ENCODE assay signal across 1 cellular context in the genomic region with DNA sequence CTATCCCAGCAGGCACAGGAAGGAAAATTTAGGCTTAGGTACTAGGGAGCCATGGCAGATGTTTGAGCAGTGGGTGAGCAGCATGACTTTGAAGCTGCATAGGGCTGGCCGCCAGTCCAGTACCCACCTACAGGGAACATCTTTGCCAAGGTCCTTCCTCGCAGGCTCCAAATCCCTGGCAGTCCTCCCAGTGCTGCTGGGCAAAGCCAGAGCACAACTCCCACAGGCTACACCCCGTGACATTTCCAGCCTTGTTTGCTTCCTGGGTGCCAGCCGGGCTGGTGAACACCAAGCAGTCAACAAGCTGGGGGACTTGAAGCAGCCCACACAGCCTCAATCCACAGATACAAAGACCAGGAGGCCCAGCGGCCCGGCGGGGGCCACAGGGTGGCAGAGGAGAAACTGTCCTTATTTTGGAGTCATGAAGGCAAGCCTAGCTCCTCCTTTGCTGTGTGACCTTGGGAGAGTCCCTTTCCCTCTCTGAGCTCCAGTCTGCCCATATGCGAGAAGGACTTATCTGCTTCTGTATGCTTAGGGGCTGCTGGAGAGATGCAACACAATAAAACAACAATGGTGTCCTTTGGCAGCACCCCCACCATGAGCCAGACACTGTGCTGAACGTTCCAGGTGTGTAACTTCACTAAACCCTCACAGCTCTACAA.
TF ChIP-seq lines count a peak whose summit lies in the region.

No MANE protein-coding gene starts in this region.

TF ChIP-seq in GM23338, 12 proteins besides CTCF, POLR2A, EP300 and RAD21:
- TF ChIP-seq JUNB (IDR thresholded peaks at IDR 0.05; ENCODE audit: unreplicated experiment) (no peak), CREB1 (CRISPR knock-in tag; IDR thresholded peaks at IDR 0.05; ENCODE audit: low read depth) (no peak), STAT1 (IDR thresholded peaks at IDR 0.05; ENCODE audit: unreplicated experiment) (no peak), EZH2phosphoT487 (IDR thresholded peaks at IDR 0.05; ENCODE audit: unreplicated experiment) (no peak), NANOG (IDR thresholded peaks at IDR 0.05; ENCODE audit: borderline replicate concordance) (no peak), ZNF114 (CRISPR knock-in tag; IDR thresholded peaks at IDR 0.05) (no peak), POLR2AphosphoS5 (IDR thresholded peaks at IDR 0.05; ENCODE audit: low read depth) (no peak), ZNF331 (CRISPR knock-in tag; IDR thresholded peaks at IDR 0.05; ENCODE audit: low read depth) (no peak), EZH2 (IDR thresholded peaks at IDR 0.05; ENCODE audit: low read depth, unreplicated experiment) (no peak)
- TF ChIP-seq, protein P1, sequence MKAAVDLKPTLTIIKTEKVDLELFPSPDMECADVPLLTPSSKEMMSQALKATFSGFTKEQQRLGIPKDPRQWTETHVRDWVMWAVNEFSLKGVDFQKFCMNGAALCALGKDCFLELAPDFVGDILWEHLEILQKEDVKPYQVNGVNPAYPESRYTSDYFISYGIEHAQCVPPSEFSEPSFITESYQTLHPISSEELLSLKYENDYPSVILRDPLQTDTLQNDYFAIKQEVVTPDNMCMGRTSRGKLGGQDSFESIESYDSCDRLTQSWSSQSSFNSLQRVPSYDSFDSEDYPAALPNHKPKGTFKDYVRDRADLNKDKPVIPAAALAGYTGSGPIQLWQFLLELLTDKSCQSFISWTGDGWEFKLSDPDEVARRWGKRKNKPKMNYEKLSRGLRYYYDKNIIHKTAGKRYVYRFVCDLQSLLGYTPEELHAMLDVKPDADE (IDR thresholded peaks at IDR 0.05), result no peak
- TF ChIP-seq, protein P2, sequence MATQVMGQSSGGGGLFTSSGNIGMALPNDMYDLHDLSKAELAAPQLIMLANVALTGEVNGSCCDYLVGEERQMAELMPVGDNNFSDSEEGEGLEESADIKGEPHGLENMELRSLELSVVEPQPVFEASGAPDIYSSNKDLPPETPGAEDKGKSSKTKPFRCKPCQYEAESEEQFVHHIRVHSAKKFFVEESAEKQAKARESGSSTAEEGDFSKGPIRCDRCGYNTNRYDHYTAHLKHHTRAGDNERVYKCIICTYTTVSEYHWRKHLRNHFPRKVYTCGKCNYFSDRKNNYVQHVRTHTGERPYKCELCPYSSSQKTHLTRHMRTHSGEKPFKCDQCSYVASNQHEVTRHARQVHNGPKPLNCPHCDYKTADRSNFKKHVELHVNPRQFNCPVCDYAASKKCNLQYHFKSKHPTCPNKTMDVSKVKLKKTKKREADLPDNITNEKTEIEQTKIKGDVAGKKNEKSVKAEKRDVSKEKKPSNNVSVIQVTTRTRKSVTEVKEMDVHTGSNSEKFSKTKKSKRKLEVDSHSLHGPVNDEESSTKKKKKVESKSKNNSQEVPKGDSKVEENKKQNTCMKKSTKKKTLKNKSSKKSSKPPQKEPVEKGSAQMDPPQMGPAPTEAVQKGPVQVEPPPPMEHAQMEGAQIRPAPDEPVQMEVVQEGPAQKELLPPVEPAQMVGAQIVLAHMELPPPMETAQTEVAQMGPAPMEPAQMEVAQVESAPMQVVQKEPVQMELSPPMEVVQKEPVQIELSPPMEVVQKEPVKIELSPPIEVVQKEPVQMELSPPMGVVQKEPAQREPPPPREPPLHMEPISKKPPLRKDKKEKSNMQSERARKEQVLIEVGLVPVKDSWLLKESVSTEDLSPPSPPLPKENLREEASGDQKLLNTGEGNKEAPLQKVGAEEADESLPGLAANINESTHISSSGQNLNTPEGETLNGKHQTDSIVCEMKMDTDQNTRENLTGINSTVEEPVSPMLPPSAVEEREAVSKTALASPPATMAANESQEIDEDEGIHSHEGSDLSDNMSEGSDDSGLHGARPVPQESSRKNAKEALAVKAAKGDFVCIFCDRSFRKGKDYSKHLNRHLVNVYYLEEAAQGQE (IDR thresholded peaks at IDR 0.05; ENCODE audit: unreplicated experiment), result no peak
- TF ChIP-seq, protein P3, sequence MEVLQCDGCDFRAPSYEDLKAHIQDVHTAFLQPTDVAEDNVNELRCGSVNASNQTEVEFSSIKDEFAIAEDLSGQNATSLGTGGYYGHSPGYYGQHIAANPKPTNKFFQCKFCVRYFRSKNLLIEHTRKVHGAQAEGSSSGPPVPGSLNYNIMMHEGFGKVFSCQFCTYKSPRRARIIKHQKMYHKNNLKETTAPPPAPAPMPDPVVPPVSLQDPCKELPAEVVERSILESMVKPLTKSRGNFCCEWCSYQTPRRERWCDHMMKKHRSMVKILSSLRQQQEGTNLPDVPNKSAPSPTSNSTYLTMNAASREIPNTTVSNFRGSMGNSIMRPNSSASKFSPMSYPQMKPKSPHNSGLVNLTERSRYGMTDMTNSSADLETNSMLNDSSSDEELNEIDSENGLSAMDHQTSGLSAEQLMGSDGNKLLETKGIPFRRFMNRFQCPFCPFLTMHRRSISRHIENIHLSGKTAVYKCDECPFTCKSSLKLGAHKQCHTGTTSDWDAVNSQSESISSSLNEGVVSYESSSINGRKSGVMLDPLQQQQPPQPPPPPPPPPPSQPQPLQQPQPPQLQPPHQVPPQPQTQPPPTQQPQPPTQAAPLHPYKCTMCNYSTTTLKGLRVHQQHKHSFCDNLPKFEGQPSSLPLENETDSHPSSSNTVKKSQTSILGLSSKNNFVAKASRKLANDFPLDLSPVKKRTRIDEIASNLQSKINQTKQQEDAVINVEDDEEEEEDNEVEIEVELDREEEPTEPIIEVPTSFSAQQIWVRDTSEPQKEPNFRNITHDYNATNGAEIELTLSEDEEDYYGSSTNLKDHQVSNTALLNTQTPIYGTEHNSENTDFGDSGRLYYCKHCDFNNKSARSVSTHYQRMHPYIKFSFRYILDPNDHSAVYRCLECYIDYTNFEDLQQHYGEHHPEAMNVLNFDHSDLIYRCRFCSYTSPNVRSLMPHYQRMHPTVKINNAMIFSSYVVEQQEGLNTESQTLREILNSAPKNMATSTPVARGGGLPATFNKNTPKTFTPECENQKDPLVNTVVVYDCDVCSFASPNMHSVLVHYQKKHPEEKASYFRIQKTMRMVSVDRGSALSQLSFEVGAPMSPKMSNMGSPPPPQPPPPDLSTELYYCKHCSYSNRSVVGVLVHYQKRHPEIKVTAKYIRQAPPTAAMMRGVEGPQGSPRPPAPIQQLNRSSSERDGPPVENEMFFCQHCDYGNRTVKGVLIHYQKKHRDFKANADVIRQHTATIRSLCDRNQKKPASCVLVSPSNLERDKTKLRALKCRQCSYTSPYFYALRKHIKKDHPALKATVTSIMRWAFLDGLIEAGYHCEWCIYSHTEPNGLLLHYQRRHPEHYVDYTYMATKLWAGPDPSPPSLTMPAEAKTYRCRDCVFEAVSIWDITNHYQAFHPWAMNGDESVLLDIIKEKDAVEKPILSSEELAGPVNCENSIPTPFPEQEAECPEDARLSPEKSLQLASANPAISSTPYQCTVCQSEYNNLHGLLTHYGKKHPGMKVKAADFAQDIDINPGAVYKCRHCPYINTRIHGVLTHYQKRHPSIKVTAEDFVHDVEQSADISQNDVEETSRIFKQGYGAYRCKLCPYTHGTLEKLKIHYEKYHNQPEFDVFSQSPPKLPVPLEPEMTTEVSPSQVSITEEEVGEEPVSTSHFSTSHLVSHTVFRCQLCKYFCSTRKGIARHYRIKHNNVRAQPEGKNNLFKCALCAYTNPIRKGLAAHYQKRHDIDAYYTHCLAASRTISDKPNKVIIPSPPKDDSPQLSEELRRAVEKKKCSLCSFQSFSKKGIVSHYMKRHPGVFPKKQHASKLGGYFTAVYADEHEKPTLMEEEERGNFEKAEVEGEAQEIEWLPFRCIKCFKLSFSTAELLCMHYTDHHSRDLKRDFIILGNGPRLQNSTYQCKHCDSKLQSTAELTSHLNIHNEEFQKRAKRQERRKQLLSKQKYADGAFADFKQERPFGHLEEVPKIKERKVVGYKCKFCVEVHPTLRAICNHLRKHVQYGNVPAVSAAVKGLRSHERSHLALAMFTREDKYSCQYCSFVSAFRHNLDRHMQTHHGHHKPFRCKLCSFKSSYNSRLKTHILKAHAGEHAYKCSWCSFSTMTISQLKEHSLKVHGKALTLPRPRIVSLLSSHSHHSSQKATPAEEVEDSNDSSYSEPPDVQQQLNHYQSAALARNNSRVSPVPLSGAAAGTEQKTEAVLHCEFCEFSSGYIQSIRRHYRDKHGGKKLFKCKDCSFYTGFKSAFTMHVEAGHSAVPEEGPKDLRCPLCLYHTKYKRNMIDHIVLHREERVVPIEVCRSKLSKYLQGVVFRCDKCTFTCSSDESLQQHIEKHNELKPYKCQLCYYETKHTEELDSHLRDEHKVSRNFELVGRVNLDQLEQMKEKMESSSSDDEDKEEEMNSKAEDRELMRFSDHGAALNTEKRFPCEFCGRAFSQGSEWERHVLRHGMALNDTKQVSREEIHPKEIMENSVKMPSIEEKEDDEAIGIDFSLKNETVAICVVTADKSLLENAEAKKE (CRISPR knock-in tag; IDR thresholded peaks at IDR 0.05), result no peak
TF ChIP-seq in GM23338: peak in this region for 0.
